In the genomic region with DNA sequence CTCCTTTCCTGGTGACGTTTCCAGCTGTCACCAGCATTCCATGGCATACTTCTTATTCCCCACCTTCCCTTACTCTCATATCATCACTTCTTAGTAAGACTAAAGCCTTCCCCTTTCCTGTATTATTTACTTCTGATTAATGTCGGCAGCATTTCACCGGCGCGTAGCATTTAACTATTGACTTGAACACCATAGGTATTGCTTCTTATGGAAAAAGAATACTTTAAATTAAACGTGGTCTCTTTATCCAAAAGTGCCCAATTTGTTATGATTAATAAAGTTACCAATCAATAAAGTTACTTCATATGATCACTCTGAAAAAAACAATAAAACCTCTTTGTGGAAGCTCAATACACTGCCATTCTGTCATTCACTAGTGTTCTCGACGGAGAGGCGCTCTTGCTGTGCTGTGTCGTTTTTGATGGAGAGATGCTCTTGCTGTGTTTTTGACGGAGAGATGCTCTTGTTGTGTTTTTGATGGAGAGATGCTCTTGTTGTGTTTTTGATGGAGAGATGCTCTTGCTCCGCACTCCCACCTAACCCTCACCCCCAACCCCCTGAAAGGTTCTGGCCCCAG, we compare ENCODE assay signal across 1 cellular context.
TF ChIP-seq lines count a peak whose summit lies in the region.

No MANE protein-coding gene starts in this region.

TF ChIP-seq in liver, 16 proteins besides CTCF, POLR2A, EP300 and RAD21 (continued from another document):
- TF ChIP-seq SP1 (IDR thresholded peaks at IDR 0.05) (no peak), RXRA (IDR thresholded peaks at IDR 0.05) (no peak)
